ENCODE assay signal across 2 cellular contexts in the genomic region with DNA sequence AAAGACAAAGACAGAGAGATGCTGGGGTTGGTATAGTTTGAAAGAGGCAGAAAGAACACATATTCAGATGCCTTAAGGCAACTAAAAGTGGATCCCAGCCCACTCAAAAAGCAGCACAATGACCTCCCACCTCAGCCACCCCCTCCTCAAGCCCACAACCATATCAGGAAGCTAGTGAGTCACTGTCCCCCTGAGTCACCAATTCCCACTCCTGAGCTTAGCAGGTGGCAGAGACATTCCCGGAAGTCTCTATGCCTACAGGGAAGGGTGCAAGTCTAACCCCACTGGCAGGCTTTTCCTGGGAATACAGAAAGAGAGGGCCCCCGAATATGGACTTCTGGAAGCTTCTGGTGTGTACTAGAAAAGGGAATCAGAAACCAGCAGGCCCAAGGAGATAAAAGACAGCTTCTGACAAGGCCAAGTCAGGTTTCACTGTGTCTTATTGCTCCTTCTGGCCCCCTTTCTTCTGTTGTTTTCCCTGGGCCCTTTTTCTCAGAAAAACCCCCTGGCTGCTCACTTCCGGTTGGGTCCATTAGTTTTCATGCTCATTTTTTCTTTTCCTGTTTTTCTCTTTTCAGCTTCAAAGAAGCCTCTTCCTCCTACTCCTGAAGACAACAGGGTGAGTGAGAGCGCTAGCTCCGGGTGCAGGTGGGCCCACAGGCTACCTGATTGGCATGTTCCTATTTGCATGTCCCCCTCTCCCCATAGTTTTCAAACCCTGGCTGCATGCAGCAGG.
TF ChIP-seq lines count a peak whose summit lies in the region.

No MANE protein-coding gene starts in this region.

TF ChIP-seq in GM23338, 12 proteins besides CTCF, POLR2A, EP300 and RAD21 (continues in another document):
- no peak for TF ChIP-seq ZNF331 (CRISPR knock-in tag; IDR thresholded peaks at IDR 0.05; ENCODE audit: low read depth)
- TF ChIP-seq NANOG (IDR thresholded peaks at IDR 0.05; ENCODE audit: borderline replicate concordance) = no peak
- TF ChIP-seq REST (IDR thresholded peaks at IDR 0.05; ENCODE audit: unreplicated experiment) = no peak
- TF ChIP-seq, protein P1, sequence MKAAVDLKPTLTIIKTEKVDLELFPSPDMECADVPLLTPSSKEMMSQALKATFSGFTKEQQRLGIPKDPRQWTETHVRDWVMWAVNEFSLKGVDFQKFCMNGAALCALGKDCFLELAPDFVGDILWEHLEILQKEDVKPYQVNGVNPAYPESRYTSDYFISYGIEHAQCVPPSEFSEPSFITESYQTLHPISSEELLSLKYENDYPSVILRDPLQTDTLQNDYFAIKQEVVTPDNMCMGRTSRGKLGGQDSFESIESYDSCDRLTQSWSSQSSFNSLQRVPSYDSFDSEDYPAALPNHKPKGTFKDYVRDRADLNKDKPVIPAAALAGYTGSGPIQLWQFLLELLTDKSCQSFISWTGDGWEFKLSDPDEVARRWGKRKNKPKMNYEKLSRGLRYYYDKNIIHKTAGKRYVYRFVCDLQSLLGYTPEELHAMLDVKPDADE (IDR thresholded peaks at IDR 0.05) = no peak
- no peak for TF ChIP-seq JUNB (IDR thresholded peaks at IDR 0.05; ENCODE audit: unreplicated experiment)
- TF ChIP-seq, protein P2, sequence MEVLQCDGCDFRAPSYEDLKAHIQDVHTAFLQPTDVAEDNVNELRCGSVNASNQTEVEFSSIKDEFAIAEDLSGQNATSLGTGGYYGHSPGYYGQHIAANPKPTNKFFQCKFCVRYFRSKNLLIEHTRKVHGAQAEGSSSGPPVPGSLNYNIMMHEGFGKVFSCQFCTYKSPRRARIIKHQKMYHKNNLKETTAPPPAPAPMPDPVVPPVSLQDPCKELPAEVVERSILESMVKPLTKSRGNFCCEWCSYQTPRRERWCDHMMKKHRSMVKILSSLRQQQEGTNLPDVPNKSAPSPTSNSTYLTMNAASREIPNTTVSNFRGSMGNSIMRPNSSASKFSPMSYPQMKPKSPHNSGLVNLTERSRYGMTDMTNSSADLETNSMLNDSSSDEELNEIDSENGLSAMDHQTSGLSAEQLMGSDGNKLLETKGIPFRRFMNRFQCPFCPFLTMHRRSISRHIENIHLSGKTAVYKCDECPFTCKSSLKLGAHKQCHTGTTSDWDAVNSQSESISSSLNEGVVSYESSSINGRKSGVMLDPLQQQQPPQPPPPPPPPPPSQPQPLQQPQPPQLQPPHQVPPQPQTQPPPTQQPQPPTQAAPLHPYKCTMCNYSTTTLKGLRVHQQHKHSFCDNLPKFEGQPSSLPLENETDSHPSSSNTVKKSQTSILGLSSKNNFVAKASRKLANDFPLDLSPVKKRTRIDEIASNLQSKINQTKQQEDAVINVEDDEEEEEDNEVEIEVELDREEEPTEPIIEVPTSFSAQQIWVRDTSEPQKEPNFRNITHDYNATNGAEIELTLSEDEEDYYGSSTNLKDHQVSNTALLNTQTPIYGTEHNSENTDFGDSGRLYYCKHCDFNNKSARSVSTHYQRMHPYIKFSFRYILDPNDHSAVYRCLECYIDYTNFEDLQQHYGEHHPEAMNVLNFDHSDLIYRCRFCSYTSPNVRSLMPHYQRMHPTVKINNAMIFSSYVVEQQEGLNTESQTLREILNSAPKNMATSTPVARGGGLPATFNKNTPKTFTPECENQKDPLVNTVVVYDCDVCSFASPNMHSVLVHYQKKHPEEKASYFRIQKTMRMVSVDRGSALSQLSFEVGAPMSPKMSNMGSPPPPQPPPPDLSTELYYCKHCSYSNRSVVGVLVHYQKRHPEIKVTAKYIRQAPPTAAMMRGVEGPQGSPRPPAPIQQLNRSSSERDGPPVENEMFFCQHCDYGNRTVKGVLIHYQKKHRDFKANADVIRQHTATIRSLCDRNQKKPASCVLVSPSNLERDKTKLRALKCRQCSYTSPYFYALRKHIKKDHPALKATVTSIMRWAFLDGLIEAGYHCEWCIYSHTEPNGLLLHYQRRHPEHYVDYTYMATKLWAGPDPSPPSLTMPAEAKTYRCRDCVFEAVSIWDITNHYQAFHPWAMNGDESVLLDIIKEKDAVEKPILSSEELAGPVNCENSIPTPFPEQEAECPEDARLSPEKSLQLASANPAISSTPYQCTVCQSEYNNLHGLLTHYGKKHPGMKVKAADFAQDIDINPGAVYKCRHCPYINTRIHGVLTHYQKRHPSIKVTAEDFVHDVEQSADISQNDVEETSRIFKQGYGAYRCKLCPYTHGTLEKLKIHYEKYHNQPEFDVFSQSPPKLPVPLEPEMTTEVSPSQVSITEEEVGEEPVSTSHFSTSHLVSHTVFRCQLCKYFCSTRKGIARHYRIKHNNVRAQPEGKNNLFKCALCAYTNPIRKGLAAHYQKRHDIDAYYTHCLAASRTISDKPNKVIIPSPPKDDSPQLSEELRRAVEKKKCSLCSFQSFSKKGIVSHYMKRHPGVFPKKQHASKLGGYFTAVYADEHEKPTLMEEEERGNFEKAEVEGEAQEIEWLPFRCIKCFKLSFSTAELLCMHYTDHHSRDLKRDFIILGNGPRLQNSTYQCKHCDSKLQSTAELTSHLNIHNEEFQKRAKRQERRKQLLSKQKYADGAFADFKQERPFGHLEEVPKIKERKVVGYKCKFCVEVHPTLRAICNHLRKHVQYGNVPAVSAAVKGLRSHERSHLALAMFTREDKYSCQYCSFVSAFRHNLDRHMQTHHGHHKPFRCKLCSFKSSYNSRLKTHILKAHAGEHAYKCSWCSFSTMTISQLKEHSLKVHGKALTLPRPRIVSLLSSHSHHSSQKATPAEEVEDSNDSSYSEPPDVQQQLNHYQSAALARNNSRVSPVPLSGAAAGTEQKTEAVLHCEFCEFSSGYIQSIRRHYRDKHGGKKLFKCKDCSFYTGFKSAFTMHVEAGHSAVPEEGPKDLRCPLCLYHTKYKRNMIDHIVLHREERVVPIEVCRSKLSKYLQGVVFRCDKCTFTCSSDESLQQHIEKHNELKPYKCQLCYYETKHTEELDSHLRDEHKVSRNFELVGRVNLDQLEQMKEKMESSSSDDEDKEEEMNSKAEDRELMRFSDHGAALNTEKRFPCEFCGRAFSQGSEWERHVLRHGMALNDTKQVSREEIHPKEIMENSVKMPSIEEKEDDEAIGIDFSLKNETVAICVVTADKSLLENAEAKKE (CRISPR knock-in tag; IDR thresholded peaks at IDR 0.05) = no peak
- no peak for TF ChIP-seq CREB1 (CRISPR knock-in tag; IDR thresholded peaks at IDR 0.05; ENCODE audit: low read depth)
- TF ChIP-seq STAT1 (IDR thresholded peaks at IDR 0.05; ENCODE audit: unreplicated experiment) = no peak

TF ChIP-seq in GM12878, 131 proteins besides CTCF, POLR2A, EP300 and RAD21:
- TF ChIP-seq MTA3 (IDR thresholded peaks at IDR 0.05; ENCODE audit: borderline replicate concordance, low read length) = no peak
- TF ChIP-seq, protein P3, sequence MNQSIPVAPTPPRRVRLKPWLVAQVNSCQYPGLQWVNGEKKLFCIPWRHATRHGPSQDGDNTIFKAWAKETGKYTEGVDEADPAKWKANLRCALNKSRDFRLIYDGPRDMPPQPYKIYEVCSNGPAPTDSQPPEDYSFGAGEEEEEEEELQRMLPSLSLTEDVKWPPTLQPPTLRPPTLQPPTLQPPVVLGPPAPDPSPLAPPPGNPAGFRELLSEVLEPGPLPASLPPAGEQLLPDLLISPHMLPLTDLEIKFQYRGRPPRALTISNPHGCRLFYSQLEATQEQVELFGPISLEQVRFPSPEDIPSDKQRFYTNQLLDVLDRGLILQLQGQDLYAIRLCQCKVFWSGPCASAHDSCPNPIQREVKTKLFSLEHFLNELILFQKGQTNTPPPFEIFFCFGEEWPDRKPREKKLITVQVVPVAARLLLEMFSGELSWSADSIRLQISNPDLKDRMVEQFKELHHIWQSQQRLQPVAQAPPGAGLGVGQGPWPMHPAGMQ (IDR thresholded peaks at IDR 0.05; ENCODE audit: borderline replicate concordance) = no peak
- no peak for TF ChIP-seq CEBPB (IDR thresholded peaks at IDR 0.05; ENCODE audit: borderline replicate concordance in 1 of 2, low read depth in 2 of 2, low read length in 2 of 2)
- TF ChIP-seq ZNF207 (IDR thresholded peaks at IDR 0.05; ENCODE audit: borderline replicate concordance) = no peak
- TF ChIP-seq, protein P4, sequence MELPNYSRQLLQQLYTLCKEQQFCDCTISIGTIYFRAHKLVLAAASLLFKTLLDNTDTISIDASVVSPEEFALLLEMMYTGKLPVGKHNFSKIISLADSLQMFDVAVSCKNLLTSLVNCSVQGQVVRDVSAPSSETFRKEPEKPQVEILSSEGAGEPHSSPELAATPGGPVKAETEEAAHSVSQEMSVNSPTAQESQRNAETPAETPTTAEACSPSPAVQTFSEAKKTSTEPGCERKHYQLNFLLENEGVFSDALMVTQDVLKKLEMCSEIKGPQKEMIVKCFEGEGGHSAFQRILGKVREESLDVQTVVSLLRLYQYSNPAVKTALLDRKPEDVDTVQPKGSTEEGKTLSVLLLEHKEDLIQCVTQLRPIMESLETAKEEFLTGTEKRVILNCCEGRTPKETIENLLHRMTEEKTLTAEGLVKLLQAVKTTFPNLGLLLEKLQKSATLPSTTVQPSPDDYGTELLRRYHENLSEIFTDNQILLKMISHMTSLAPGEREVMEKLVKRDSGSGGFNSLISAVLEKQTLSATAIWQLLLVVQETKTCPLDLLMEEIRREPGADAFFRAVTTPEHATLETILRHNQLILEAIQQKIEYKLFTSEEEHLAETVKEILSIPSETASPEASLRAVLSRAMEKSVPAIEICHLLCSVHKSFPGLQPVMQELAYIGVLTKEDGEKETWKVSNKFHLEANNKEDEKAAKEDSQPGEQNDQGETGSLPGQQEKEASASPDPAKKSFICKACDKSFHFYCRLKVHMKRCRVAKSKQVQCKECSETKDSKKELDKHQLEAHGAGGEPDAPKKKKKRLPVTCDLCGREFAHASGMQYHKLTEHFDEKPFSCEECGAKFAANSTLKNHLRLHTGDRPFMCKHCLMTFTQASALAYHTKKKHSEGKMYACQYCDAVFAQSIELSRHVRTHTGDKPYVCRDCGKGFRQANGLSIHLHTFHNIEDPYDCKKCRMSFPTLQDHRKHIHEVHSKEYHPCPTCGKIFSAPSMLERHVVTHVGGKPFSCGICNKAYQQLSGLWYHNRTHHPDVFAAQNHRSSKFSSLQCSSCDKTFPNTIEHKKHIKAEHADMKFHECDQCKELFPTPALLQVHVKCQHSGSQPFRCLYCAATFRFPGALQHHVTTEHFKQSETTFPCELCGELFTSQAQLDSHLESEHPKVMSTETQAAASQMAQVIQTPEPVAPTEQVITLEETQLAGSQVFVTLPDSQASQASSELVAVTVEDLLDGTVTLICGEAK (IDR thresholded peaks at IDR 0.05; ENCODE audit: borderline replicate concordance) = no peak
- no peak for TF ChIP-seq BRCA1 (IDR thresholded peaks at IDR 0.05; ENCODE audit: low read depth, low read length)
- no peak for TF ChIP-seq RELA (IDR thresholded peaks at IDR 0.05; ENCODE audit: borderline replicate concordance, partially characterized antibody)
- peak; percentile 42; the same call in 1 of the 2 replicates for TF ChIP-seq GABPA (IDR thresholded peaks at IDR 0.05; ENCODE audit: low read depth)
